ENCODE assay signal across 8 cellular contexts in genomic region chr4:186137193-186137792, GRCh38. TPM values are rescaled to one million over a fixed set of nuclear protein-coding genes. Genes with fewer than 3 reads are reported as not detected.
DNase-seq lines count a peak whose midpoint lies in the region; ATAC-seq, FAIRE-seq and TF ChIP-seq lines count a peak whose summit lies in the region.

No MANE protein-coding gene starts in this region.

- no peaks in the 10 kb centered on the region for H3K27me3 ChIP-seq in body of pancreas

- FAIRE-seq in HTR-8/SVneo (lab: Jason Lieb, UNC) (peak; percentile 81), frontal cortex (lab: Jason Lieb, UNC) (no peak)

- TF ChIP-seq CTCF in GM12874 (IDR thresholded peaks at IDR 0.05; ENCODE audit: insufficient read depth, low read depth, low read length) (peak; percentile 42; the same call in 1 of the 2 replicates), body of pancreas (IDR thresholded peaks at IDR 0.05) (peak; percentile 20 to 82 (median 70))

- DNase-seq in A172 (ENCODE audit: low spot score): peak; percentile 28
- peak; percentile 33 for DNase-seq in HTR-8/SVneo (ENCODE audit: insufficient read length, low spot score)
- peak in 2 of 4 donors; percentile 33 for DNase-seq in body of pancreas
- DNase-seq in lung microvascular endothelial cell (ENCODE audit: low read depth in 2 of 2): peak; percentile 33 to 55
- no peak for DNase-seq in anterior cingulate cortex (lab: John Stamatoyannopoulos, UW)
- DNase-seq in frontal cortex (ENCODE audit: low spot score in 2 of 2): no peak

- ATAC-seq in body of pancreas (peak; percentile 69), HG02885 (IDR thresholded peaks at IDR 0.05; ENCODE audit: poor library complexity, unreplicated experiment) (no peak)

- intact Hi-C loops in body of pancreas (cut with DNase I): no loop called here

- H3K4me3 ChIP-seq in body of pancreas: no peak overlapping the region

- H3K27ac ChIP-seq in body of pancreas: peak overlapping the region in 2 of 4 donors; percentile 31 to 48

- TF ChIP-seq POLR2A in body of pancreas (IDR thresholded peaks at IDR 0.05): no peak

- H3K36me3 ChIP-seq in body of pancreas (replicated peaks in 1 of 2; ENCODE audit: insufficient read depth in 1 of 2, low read depth in 2 of 2): no peaks in the 10 kb centered on the region

- no peaks in the 10 kb centered on the region for H3K9me3 ChIP-seq in body of pancreas

- peaks cover 18% of the 10 kb centered on the region for H3K4me1 ChIP-seq in body of pancreas

- 23 to 24% methylated on average over 6 of the region's 6 CpGs for WGBS in body of pancreas, 2 donors

RNA-seq across cellular contexts. Expression of gene FAM149A, which starts 32.8 kb away (rescaled TPM):
- total RNA-seq in A172 (2014; rRNA removed; shearing (Covaris generic)): 5.6 and 7.3 TPM in 2 replicates
- total RNA-seq in body of pancreas (10 to 100 TPM; 20.8 to 51.4 TPM), lung microvascular endothelial cell (under 0.01 TPM in 1 of 2 replicates, not detected in the other), frontal cortex (31.0 TPM)

RNA-seq across cellular contexts. Expression of gene CYP4V2, which starts 54.1 kb away (rescaled TPM):
- total RNA-seq in A172 (2014; rRNA removed; shearing (Covaris generic)): 18.9 and 26.9 TPM in 2 replicates
- 10 to 100 TPM; 62.8 to 65.3 TPM for total RNA-seq in body of pancreas
- 1.7 and 2.8 TPM in 2 replicates for total RNA-seq in lung microvascular endothelial cell
- total RNA-seq in frontal cortex: 7.3 TPM

Comparison
In these comparisons a context has a peak if more than half of its experiments do, and no peak if none do; other contexts are left out.
1. DNase-seq: peak in A172 (single experiment), HTR-8/SVneo (single experiment) and lung microvascular endothelial cell (2 of 2); none in anterior cingulate cortex (0 of 58) and frontal cortex (0 of 2).